Comparison of ENCODE assay signal across 21 cellular contexts in the genomic region with DNA sequence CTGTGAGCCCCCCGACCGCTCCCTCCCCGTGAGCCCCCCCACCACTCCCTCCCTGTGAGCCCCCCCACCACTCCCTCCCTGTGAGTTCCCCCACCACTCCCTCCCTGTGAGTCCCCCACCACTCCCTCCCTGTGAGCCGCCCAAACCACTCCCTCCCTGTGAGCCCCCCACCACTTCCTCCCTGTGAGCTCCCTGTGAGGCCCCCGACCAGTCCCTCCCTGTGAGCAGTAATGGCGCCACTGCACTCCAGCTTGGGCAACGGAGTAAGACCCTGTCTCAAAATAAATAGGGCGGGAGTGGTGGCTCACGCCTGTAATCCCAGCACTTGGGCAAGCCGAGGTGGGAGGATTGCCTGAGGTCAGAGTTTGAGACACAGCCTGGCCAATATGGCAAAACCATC. TPM values are rescaled to one million over a fixed set of nuclear protein-coding genes. Genes with fewer than 3 reads are reported as not detected.
A peak's percentile ranks its signal among the peaks of the same experiment; 100 is the strongest.
DNase-seq lines count a peak whose midpoint lies in the region; ATAC-seq and TF ChIP-seq lines count a peak whose summit lies in the region.
"Had no signal": no experiment of that assay in that cellular context is flagged by ENCODE, and none has a peak within 500 bp of the region (broad histone marks: within the 10 kb centered on the region; RNA-seq: fewer than 3 reads in every experiment).

No MANE protein-coding gene starts in this region.

- 77% methylated on average over 4 of the region's 10 CpGs for WGBS in mammary epithelial cell (ENCODE audit: low coverage, missing lambda C conversion rate)
- WGBS in neuronal stem cell (ENCODE audit: extremely low coverage in 2 of 2, insufficient read length in 2 of 2, insufficient replicate concordance in 1 of 2), 2 donors, result no CpG with 5 or more reads among the region's 10 CpGs

- DNase-seq in mammary epithelial cell (no peak), breast epithelium (ENCODE audit: low spot score in 2 of 2) (no peak), SK-N-DZ (ENCODE audit: low spot score) (peak; percentile 54), neuronal stem cell (ENCODE audit: low spot score) (no peak), 8988T (no peak)
- DNase-seq in activated CD8-positive, alpha-beta memory T cell treated with anti-CD3 and anti-CD28 coated beads for 24 hours, result no peak
- DNase-seq in stimulated activated naive CD8-positive, alpha-beta T cell treated with anti-CD3 and anti-CD28 coated beads, Interleukin-15, Interleukin-2, amounts not matched to agents 100 U/mL and 50 U/mL, for 24 hours, result no peak
- DNase-seq: Calu3; CD8-positive, alpha-beta T cell; DMS79 treated with DMSO at 0.1 percent for 48 hours; EL; GOT3; H7 had no signal

- CTCF ChIA-PET in mammary epithelial cell (lab: Charles Lee; ENCODE audit: low non-redundant PET), result no interaction called here
- CTCF ChIA-PET in HEK293 (lab: Yijun Ruan, JAX), result interaction anchor here (0.6 kb wide), 1 partner anchor 193 kb away, joined by 3 read pairs; no protein-coding TSS in a partner anchor

- H2BK12ac ChIP-seq in neuronal stem cell (ENCODE audit: low read length), result no peak overlapping the region

- H3K9ac ChIP-seq in mammary epithelial cell (ENCODE audit: insufficient read depth, low read length) (no peak overlapping the region), neuronal stem cell (ENCODE audit: low read depth, low read length, poor library complexity) (no peak overlapping the region)
- H3K9ac ChIP-seq: BLaER1 treated with 17β-estradiol and CSF1 and Interleukin-3, amounts not matched to agents 10 nM and 100 nM had no signal

- H3K23ac ChIP-seq in neuronal stem cell (ENCODE audit: low read depth, low read length, poor library complexity), result no peak overlapping the region

- H4K8ac ChIP-seq in neuronal stem cell (ENCODE audit: low read depth, low read length), result no peak overlapping the region

- in situ Hi-C loops in mammary epithelial cell (cut with MboI; ENCODE audit: low sequenced_read_pairs in 2 of 2), result no loop called here

- no peaks in the 10 kb centered on the region for H3K9me3 ChIP-seq in mammary epithelial cell (replicated peaks; ENCODE audit: insufficient read depth, low read length)
- H3K9me3 ChIP-seq in breast epithelium, result peaks cover 2 to 5% of the 10 kb centered on the region in 2 donors
- no peaks in the 10 kb centered on the region for H3K9me3 ChIP-seq in HEK293 (ENCODE audit: control insufficient read depth, insufficient read depth, low read depth, low read length)
- peaks cover 0 to 5% of the 10 kb centered on the region in 2 donors for H3K9me3 ChIP-seq in neuronal stem cell (replicated peaks in 1 of 2; ENCODE audit: control insufficient read depth in 2 of 2, insufficient read depth in 1 of 2, low read depth in 1 of 2, low read length in 2 of 2)
- H3K9me3 ChIP-seq: BLaER1 treated with 17β-estradiol and CSF1 and Interleukin-3, amounts not matched to agents 10 nM and 100 nM had no signal

- H3K4me2 ChIP-seq in mammary epithelial cell (ENCODE audit: insufficient read depth, low read depth, low read length) (no peak overlapping the region), neuronal stem cell (ENCODE audit: insufficient read depth, low read length, poor library complexity, severe bottlenecking) (peak overlapping the region; percentile 2)

- no peak overlapping the region for H3K14ac ChIP-seq in neuronal stem cell (ENCODE audit: low read length)

- H3K79me1 ChIP-seq in neuronal stem cell (ENCODE audit: low read depth, low read length), result peaks cover 2% of the 10 kb centered on the region

- H3K4ac ChIP-seq in neuronal stem cell (ENCODE audit: low read length), result no peak overlapping the region

- ATAC-seq in stimulated activated naive CD8-positive, alpha-beta T cell treated with anti-CD3 and anti-CD28 coated beads, Interleukin-15, Interleukin-2, amounts not matched to agents 100 U/mL and 50 U/mL, for 24 hours, result no peak
- ATAC-seq: CD8-positive, alpha-beta T cell; GM12878; HCT116 had no signal

- TF ChIP-seq CTCF in mammary epithelial cell (conservative IDR thresholded peaks at IDR 0.05 in 1 of 2, IDR thresholded peaks at IDR 0.05 in 1 of 2; ENCODE audit: extremely low read depth in 1 of 2, insufficient read depth in 1 of 2, low read depth in 1 of 2, low read length in 2 of 2) (no peak), breast epithelium (IDR thresholded peaks at IDR 0.05) (no peak), HEK293 (tag by site-specific recombination; IDR thresholded peaks at IDR 0.05) (no peak)

- H3K27me3 ChIP-seq in mammary epithelial cell (ENCODE audit: insufficient read depth, low read length) (no peaks in the 10 kb centered on the region), breast epithelium (no peaks in the 10 kb centered on the region), neuronal stem cell (ENCODE audit: control insufficient read depth in 3 of 3, insufficient read depth in 3 of 3, low read depth in 1 of 3, low read length in 3 of 3) (no peaks in the 10 kb centered on the region)
- H3K27me3 ChIP-seq: BLaER1 treated with 17β-estradiol and CSF1 and Interleukin-3, amounts not matched to agents 10 nM and 100 nM had no signal

- no peak overlapping the region for H2AK5ac ChIP-seq in neuronal stem cell (ENCODE audit: low read depth, low read length)

- no peak overlapping the region for H3K4me3 ChIP-seq in mammary epithelial cell (replicated peaks in 1 of 3; ENCODE audit: insufficient read depth in 1 of 3, low read depth in 2 of 3, low read length in 3 of 3)
- no peak overlapping the region for H3K4me3 ChIP-seq in breast epithelium
- H3K4me3 ChIP-seq in HEK293 (ENCODE audit: low read depth, low read length), result no peak overlapping the region
- H3K4me3 ChIP-seq in neuronal stem cell (ENCODE audit: low read length in 2 of 2), result no peak overlapping the region
- H3K4me3 ChIP-seq: BLaER1 treated with 17β-estradiol and CSF1 and Interleukin-3, amounts not matched to agents 10 nM and 100 nM; GM12878 had no signal

- H4K91ac ChIP-seq in neuronal stem cell (ENCODE audit: low read depth, low read length, poor library complexity), result no peak overlapping the region

- H3K79me2 ChIP-seq in mammary epithelial cell (ENCODE audit: insufficient read depth, low read length), result no peaks in the 10 kb centered on the region

- no peak overlapping the region for H2BK120ac ChIP-seq in neuronal stem cell (ENCODE audit: low read depth, low read length)

- no peak overlapping the region for H3K18ac ChIP-seq in neuronal stem cell (ENCODE audit: low read length)

- H3K4me1 ChIP-seq in mammary epithelial cell (ENCODE audit: insufficient read depth, low read length) (no peaks in the 10 kb centered on the region), breast epithelium (no peaks in the 10 kb centered on the region), HEK293 (ENCODE audit: control insufficient read depth, insufficient read depth, low read length) (no peaks in the 10 kb centered on the region), neuronal stem cell (ENCODE audit: control insufficient read depth in 2 of 2, insufficient read depth in 1 of 2, low read depth in 1 of 2, low read length in 2 of 2) (peaks cover 0 to 2% of the 10 kb centered on the region in 2 donors)

- H3K36me3 ChIP-seq in mammary epithelial cell (ENCODE audit: insufficient read depth, low read length) (no peaks in the 10 kb centered on the region), breast epithelium (no peaks in the 10 kb centered on the region), HEK293 (ENCODE audit: control insufficient read depth in 2 of 2, insufficient read depth in 1 of 2, low read length in 2 of 2) (peaks cover 0 to 19% of the 10 kb centered on the region in 2 experiments; a peak in 2 of 3 replicates), neuronal stem cell (replicated peaks in 1 of 2; ENCODE audit: control insufficient read depth in 2 of 2, insufficient read depth in 2 of 2, low read length in 2 of 2) (no peaks in the 10 kb centered on the region)

- no peak overlapping the region for H2BK5ac ChIP-seq in neuronal stem cell (ENCODE audit: low read length)

- H2BK15ac ChIP-seq in neuronal stem cell (ENCODE audit: low read length), result no peak overlapping the region

- TF ChIP-seq POLR2A in breast epithelium (IDR thresholded peaks at IDR 0.05), result no peak

- no peak overlapping the region for H3K27ac ChIP-seq in mammary epithelial cell (ENCODE audit: insufficient read depth, low read depth, low read length)
- no peak overlapping the region for H3K27ac ChIP-seq in breast epithelium
- no peak overlapping the region for H3K27ac ChIP-seq in HEK293 (ENCODE audit: extremely low read depth, low read depth, low read length)
- no peak overlapping the region for H3K27ac ChIP-seq in neuronal stem cell (replicated peaks; ENCODE audit: low read length)
- H3K27ac ChIP-seq: 22Rv1 had no signal

- intact Hi-C loops in mammary epithelial cell (cut with micrococcal nuclease) (no loop called here), breast epithelium (cut with DNase I; ENCODE audit: low total_unique reads) (no loop called here)

- POLR2A ChIA-PET in HEK293 (lab: Yijun Ruan, JAX), result interaction anchor here (0.6 kb wide), 1 partner anchor 19 kb away, joined by 5 read pairs; no protein-coding TSS in a partner anchor

- H2AFZ ChIP-seq in mammary epithelial cell (ENCODE audit: low read depth, low read length) (no peak overlapping the region), neuronal stem cell (ENCODE audit: low read length) (no peak overlapping the region)

- no peaks in the 10 kb centered on the region for H4K20me1 ChIP-seq in mammary epithelial cell (ENCODE audit: insufficient read depth, low read length)

- dilution Hi-C loops in mammary epithelial cell (cut with HindIII; ENCODE audit: low sequenced_read_pairs), result no loop called here

- TSS peak; percentile 76 for BruUV-seq in mammary epithelial cell (replicated peaks; lab: Mats Ljungman, UMichigan)

RNA-seq across cellular contexts. Expression of gene ABCA7, which starts 9.9 kb away (rescaled TPM):
- total RNA-seq in mammary epithelial cell, result 10 to 100 TPM; 14.3 to 28.4 TPM
- polyA plus RNA-seq in mammary epithelial cell, result 7.4 TPM
- 21.8 TPM for polyA minus RNA-seq in mammary epithelial cell
- total RNA-seq in breast epithelium, result 10 to 100 TPM in 2 of 3 donors, 1 to 10 TPM in 1; 8.0 to 31.8 (median 26.5) TPM
- polyA plus RNA-seq in SK-N-DZ (2014; cell fraction: cytosol; rRNA removed), result 7.6 and 10.8 TPM in 2 replicates
- polyA plus RNA-seq in SK-N-DZ (2014; cell fraction: nucleus; rRNA removed), result 71.2 and 150 TPM in 2 replicates
- polyA plus RNA-seq in neuronal stem cell (2013, experiment 1 of 2), result 9.4 TPM
- 8.0 TPM for polyA plus RNA-seq in neuronal stem cell (2013, experiment 2 of 2)

RNA-seq across cellular contexts. Expression of gene ARHGAP45, which starts 17.1 kb away (rescaled TPM):
- total RNA-seq in mammary epithelial cell (1 to 10 TPM in 1 of 2 donors, under 1 TPM in 1; 0.94 to 6.0 TPM), breast epithelium (10 to 100 TPM; 18.7 to 43.2 (median 23.9) TPM)
- polyA plus RNA-seq in mammary epithelial cell, result 1.3 TPM
- polyA minus RNA-seq in mammary epithelial cell, result 0.10 TPM
- polyA plus RNA-seq in SK-N-DZ (2014; cell fraction: cytosol; rRNA removed), result 3.2 and 6.2 TPM in 2 replicates
- polyA plus RNA-seq in SK-N-DZ (2014; cell fraction: nucleus; rRNA removed), result 6.1 and 10.6 TPM in 2 replicates
- polyA plus RNA-seq in neuronal stem cell (2013, experiment 1 of 2), result 6.9 TPM
- 7.4 TPM for polyA plus RNA-seq in neuronal stem cell (2013, experiment 2 of 2)

RNA-seq across cellular contexts. Expression of gene CNN2, which starts 23.4 kb away (rescaled TPM):
- 100 to 1,000 TPM; 420 to 485 TPM for total RNA-seq in mammary epithelial cell
- polyA plus RNA-seq in mammary epithelial cell, result 287 TPM
- 688 TPM for polyA minus RNA-seq in mammary epithelial cell
- 10 to 100 TPM; 70.4 to 74.1 (median 70.7) TPM for total RNA-seq in breast epithelium
- polyA plus RNA-seq in SK-N-DZ (2014; cell fraction: cytosol; rRNA removed), result 100.0 and 112 TPM in 2 replicates
- 50.3 and 54.1 TPM in 2 replicates for polyA plus RNA-seq in SK-N-DZ (2014; cell fraction: nucleus; rRNA removed)
- polyA plus RNA-seq in neuronal stem cell (2013, experiment 1 of 2), result 235 TPM
- polyA plus RNA-seq in neuronal stem cell (2013, experiment 2 of 2), result 243 TPM

RNA-seq across cellular contexts. Expression of gene RNU6-2, which starts 28.5 kb away (rescaled TPM):
- total RNA-seq in mammary epithelial cell (not detected), breast epithelium (not detected)
- not detected for polyA plus RNA-seq in mammary epithelial cell
- not detected for polyA minus RNA-seq in mammary epithelial cell
- polyA plus RNA-seq in SK-N-DZ (2014; cell fraction: cytosol; rRNA removed), result not detected in 2 replicates
- polyA plus RNA-seq in SK-N-DZ (2014; cell fraction: nucleus; rRNA removed), result not detected in 2 replicates
- polyA plus RNA-seq in neuronal stem cell (2013, experiment 1 of 2), result not detected
- polyA plus RNA-seq in neuronal stem cell (2013, experiment 2 of 2), result not detected
- total RNA-seq: A673; Calu3; CD8-positive, alpha-beta T cell; G401; GM12878; H7 had no signal
- polyA plus RNA-seq: AG04450, GM12878 had no signal

RNA-seq across cellular contexts. Expression of gene TMEM259, which starts 28.9 kb away (rescaled TPM):
- total RNA-seq in mammary epithelial cell (100 to 1,000 TPM; 104 to 152 TPM), breast epithelium (100 to 1,000 TPM; 112 to 156 (median 153) TPM)
- polyA plus RNA-seq in mammary epithelial cell, result 122 TPM
- polyA minus RNA-seq in mammary epithelial cell, result 81.8 TPM
- 148 and 150 TPM in 2 replicates for polyA plus RNA-seq in SK-N-DZ (2014; cell fraction: cytosol; rRNA removed)
- 1,654 and 1,796 TPM in 2 replicates for polyA plus RNA-seq in SK-N-DZ (2014; cell fraction: nucleus; rRNA removed)
- 113 TPM for polyA plus RNA-seq in neuronal stem cell (2013, experiment 1 of 2)
- 111 TPM for polyA plus RNA-seq in neuronal stem cell (2013, experiment 2 of 2)

Comparison
In these comparisons a context has a peak if more than half of its experiments do, and no peak if none do; other contexts are left out.
1. RNA of gene CNN2, which starts 23.4 kb away (total RNA-seq): 420 to 485 TPM in mammary epithelial cell; 70.4 to 74.1 TPM in breast epithelium; every median in the first group is over 4 times any median in the second.